Comparison of ENCODE assay signal across 8 cellular contexts in the genomic region with DNA sequence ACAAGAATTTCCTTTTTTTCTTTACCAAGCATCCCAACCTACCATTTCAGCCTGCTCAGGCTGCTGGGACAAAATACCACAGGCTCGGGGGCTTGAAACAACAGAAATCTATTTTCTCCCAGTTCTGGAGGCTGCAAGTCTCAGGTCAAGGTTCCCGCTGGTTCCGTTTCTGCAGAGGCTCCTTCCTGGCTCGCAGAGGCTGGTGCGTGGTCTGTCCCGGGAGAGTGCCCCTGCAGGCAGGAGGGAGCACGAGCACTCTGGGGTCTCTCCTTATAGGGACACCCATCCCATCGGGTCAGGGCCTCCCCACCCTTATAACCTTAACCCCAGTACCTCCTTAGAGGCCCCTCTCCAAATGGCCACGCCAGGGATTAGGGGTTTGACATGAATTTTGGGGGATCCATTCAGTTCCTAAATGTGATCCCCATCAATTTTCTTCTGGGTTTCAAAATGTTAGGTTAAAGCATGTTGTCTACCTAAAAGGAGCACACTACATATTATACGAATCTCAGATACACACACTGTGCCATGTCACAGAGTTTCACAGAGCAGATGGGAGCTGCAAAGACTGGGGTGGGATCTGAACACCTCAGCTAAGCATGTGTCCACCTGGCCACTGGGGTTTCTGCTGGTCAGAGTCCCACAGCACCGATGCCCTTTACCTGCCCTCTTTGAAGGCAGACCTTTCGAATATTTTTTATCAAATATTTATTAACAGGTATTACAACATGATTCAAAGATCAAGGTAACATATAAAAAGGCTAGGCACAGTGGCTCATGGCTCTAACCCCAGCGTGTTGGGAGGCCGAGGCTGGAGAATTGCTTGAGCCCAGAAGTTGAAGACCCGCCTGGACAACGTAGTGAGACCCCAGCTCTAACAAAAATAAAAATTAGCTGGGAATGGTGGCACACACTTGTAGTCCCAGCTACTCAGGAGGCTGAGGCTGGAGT. TPM values are rescaled to one million over a fixed set of nuclear protein-coding genes. Genes with fewer than 3 reads are reported as not detected.
DNase-seq lines count a peak whose midpoint lies in the region; ATAC-seq, FAIRE-seq and TF ChIP-seq lines count a peak whose summit lies in the region.
"Had no signal": no experiment of that assay in that cellular context is flagged by ENCODE, and none has a peak within 500 bp of the region (broad histone marks: within the 10 kb centered on the region; RNA-seq: fewer than 3 reads in every experiment).

No MANE protein-coding gene starts in this region.

- no peaks in the 10 kb centered on the region for H3K4me1 Mint-ChIP-seq in activated T-helper 17 cell treated with anti-CD3 and anti-CD28 coated beads, Interleukin-2, amount 50 U/mL, for 72 hours

- no peak for ATAC-seq in activated T-helper 17 cell treated with anti-CD3 and anti-CD28 coated beads, Interleukin-2, amount 50 U/mL, for 72 hours (replicated peaks)
- ATAC-seq in left cardiac atrium (peak; percentile 58 to 74), gastrocnemius medialis (peak in 1 of 2 donors; percentile 65), HG02763 (IDR thresholded peaks at IDR 0.05; ENCODE audit: unreplicated experiment) (no peak), HG02973 (IDR thresholded peaks at IDR 0.05; ENCODE audit: unreplicated experiment) (no peak)

- intact Hi-C loops in left cardiac atrium (cut with DNase I) = no loop called here
- intact Hi-C loops in gastrocnemius medialis (cut with DNase I; ENCODE audit: low total_unique reads) = no loop called here

- H3K9me3 ChIP-seq in gastrocnemius medialis = no peaks in the 10 kb centered on the region

- H3K36me3 Mint-ChIP-seq in activated T-helper 17 cell treated with anti-CD3 and anti-CD28 coated beads, Interleukin-2, amount 50 U/mL, for 72 hours (ENCODE audit: low read depth) = peaks cover 30% of the 10 kb centered on the region

- peak overlapping the region; percentile 22 for H3K27ac Mint-ChIP-seq in activated T-helper 17 cell treated with anti-CD3 and anti-CD28 coated beads, Interleukin-2, amount 50 U/mL, for 72 hours

- no peaks in the 10 kb centered on the region for H3K27me3 Mint-ChIP-seq in activated T-helper 17 cell treated with anti-CD3 and anti-CD28 coated beads, Interleukin-2, amount 50 U/mL, for 72 hours

- DNase-seq in GM13977 (ENCODE audit: low spot score) = no peak
- peak; percentile 79 for DNase-seq in HTR-8/SVneo (ENCODE audit: insufficient read length, low spot score)
- DNase-seq in left cardiac atrium = peak; percentile 68
- peak; percentile 5 to 56 for DNase-seq in gastrocnemius medialis

- H3K9me3 Mint-ChIP-seq in activated T-helper 17 cell treated with anti-CD3 and anti-CD28 coated beads, Interleukin-2, amount 50 U/mL, for 72 hours = no peaks in the 10 kb centered on the region

- peak; percentile 7 for TF ChIP-seq CTCF in GM13977 (IDR thresholded peaks at IDR 0.05; ENCODE audit: extremely low read depth, insufficient read depth, missing control alignments)
- peak in 2 of 5 experiments; percentile 24 to 49 for TF ChIP-seq CTCF in gastrocnemius medialis (IDR thresholded peaks at IDR 0.05 in 4 of 5, conservative IDR thresholded peaks at IDR 0.05 in 1 of 5)

- peak overlapping the region; percentile 83 to 89 (median 84) for H3K27ac ChIP-seq in gastrocnemius medialis

- FAIRE-seq in HTR-8/SVneo (lab: Jason Lieb, UNC) = no peak
- FAIRE-seq: colon had no signal

- in situ Hi-C loops in GM13977 (cut with MboI; ENCODE audit: low pct_unique_long_range_greater_than_20kb, low sequenced_read_pairs, unreplicated experiment) = no loop called here
- in situ Hi-C loops in gastrocnemius medialis (cut with MboI; ENCODE audit: low sequenced_read_pairs in 4 of 4) = no loop called here

- no peak for TF ChIP-seq POLR2A in gastrocnemius medialis (IDR thresholded peaks at IDR 0.05)

- peaks cover 0 to under 1% of the 10 kb centered on the region in 2 donors for H3K36me3 ChIP-seq in gastrocnemius medialis

- peaks cover 14 to 15% of the 10 kb centered on the region in 2 donors for H3K4me1 ChIP-seq in gastrocnemius medialis

- H3K27me3 ChIP-seq in gastrocnemius medialis = no peaks in the 10 kb centered on the region

- no peak overlapping the region for H3K4me3 Mint-ChIP-seq in activated T-helper 17 cell treated with anti-CD3 and anti-CD28 coated beads, Interleukin-2, amount 50 U/mL, for 72 hours

- H3K4me3 ChIP-seq in gastrocnemius medialis = peak overlapping the region; percentile 37 to 46 (median 44)

RNA-seq across cellular contexts. Expression of a gene that starts 17.6 kb away (rescaled TPM):
- total RNA-seq in activated T-helper 17 cell treated with anti-CD3 and anti-CD28 coated beads, Interleukin-2, amount 50 U/mL, for 72 hours = 10 to 100 TPM; 25.8 to 26.0 TPM
- total RNA-seq in left cardiac atrium = 100 to 1,000 TPM; 102 to 128 TPM
- total RNA-seq in gastrocnemius medialis = 10 to 100 TPM; 40.2 to 98.6 (median 92.3) TPM

RNA-seq across cellular contexts. Expression of a gene that starts 21.2 kb away (rescaled TPM):
- 10 to 100 TPM; 10.3 to 31.7 TPM for total RNA-seq in activated T-helper 17 cell treated with anti-CD3 and anti-CD28 coated beads, Interleukin-2, amount 50 U/mL, for 72 hours
- total RNA-seq in left cardiac atrium = 10 to 100 TPM; 17.3 to 22.2 TPM
- 10 to 100 TPM; 20.6 to 27.4 (median 23.6) TPM for total RNA-seq in gastrocnemius medialis

RNA-seq across cellular contexts. Expression of a gene that starts 38.1 kb away (rescaled TPM):
- total RNA-seq in activated T-helper 17 cell treated with anti-CD3 and anti-CD28 coated beads, Interleukin-2, amount 50 U/mL, for 72 hours = 1,000 to 10,000 TPM; 1,635 to 1,848 TPM
- total RNA-seq in left cardiac atrium = 100 to 1,000 TPM; 765 to 811 TPM
- total RNA-seq in gastrocnemius medialis = 1,000 to 10,000 TPM; 1,367 to 1,677 (median 1,461) TPM

RNA-seq across cellular contexts. Expression of a gene that starts 58.0 kb away (rescaled TPM):
- total RNA-seq in activated T-helper 17 cell treated with anti-CD3 and anti-CD28 coated beads, Interleukin-2, amount 50 U/mL, for 72 hours = under 1 TPM in 1 of 2 donors, not detected in 1; 0.54 TPM
- total RNA-seq in left cardiac atrium (10 to 100 TPM in 1 of 2 donors, 1 to 10 TPM in 1; 3.3 to 25.0 TPM), gastrocnemius medialis (under 1 TPM in 2 of 4 donors, not detected in 2; 0.29 to 0.36 TPM)

Comparison
In these comparisons a context has a peak if more than half of its experiments do, and no peak if none do; other contexts are left out.
1. ATAC-seq: peak in left cardiac atrium (2 of 2); none in activated T-helper 17 cell treated with anti-CD3 and anti-CD28 coated beads, Interleukin-2, amount 50 U/mL, for 72 hours (single experiment), HG02763 (single experiment) and HG02973 (single experiment).